Comparison of ENCODE assay signal across 9 cellular contexts in the genomic region with DNA sequence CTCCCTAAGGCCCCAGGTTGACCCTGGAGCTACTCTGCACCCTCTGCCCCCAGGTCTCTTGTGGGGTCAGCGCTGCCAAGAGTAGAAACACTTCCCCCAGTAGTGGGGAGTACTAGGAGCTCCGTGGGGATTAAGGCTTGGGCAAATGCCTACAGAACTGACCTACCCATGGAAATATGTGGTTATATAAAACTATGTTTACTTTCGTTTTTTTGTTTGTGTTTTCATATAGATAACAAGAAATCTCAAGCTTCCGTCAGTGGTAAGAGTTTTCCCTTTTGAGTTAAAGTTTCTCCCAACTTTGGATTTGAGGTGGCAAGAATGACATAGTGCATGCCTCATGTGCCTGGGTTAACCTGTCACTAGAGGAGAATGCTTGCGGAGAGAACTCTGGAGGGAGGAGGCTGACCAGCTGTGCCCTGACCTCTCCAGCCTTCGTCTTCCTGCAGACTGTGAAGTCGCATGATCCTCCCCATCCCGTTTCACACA. TPM values are rescaled to one million over a fixed set of nuclear protein-coding genes. Genes with fewer than 3 reads are reported as not detected.
A peak's percentile ranks its signal among the peaks of the same experiment; 100 is the strongest.
DNase-seq lines count a peak whose midpoint lies in the region; ATAC-seq, FAIRE-seq and TF ChIP-seq lines count a peak whose summit lies in the region.
"Had no signal": no experiment of that assay in that cellular context is flagged by ENCODE, and none has a peak within 500 bp of the region (broad histone marks: within the 10 kb centered on the region; RNA-seq: fewer than 3 reads in every experiment).

No MANE protein-coding gene starts in this region.

- peak overlapping the region; percentile 89 for H3K27ac ChIP-seq in CD4-positive, alpha-beta T cell (ENCODE audit: low read depth, low read length)
- H3K27ac ChIP-seq in heart left ventricle (peak overlapping the region; percentile 78 to 95 (median 88)), psoas muscle (peak overlapping the region; percentile 93), neural progenitor cell (no peak overlapping the region)

- H3K9me3 ChIP-seq in CD4-positive, alpha-beta T cell (ENCODE audit: control insufficient read depth, low read length) = no peaks in the 10 kb centered on the region
- H3K9me3 ChIP-seq in heart left ventricle (no peaks in the 10 kb centered on the region), psoas muscle (no peaks in the 10 kb centered on the region), neural progenitor cell (ENCODE audit: low read depth) (no peaks in the 10 kb centered on the region)

- peak overlapping the region; percentile 92 for H3K27ac Mint-ChIP-seq in CD4-positive, alpha-beta T cell
- peak overlapping the region; percentile 100 for H3K27ac Mint-ChIP-seq in activated naive CD8-positive, alpha-beta T cell
- no peak overlapping the region for H3K27ac Mint-ChIP-seq in neural progenitor cell

- H3F3A ChIP-seq in neural progenitor cell (ENCODE audit: low read depth) = no peaks in the 10 kb centered on the region

- H3K9me3 Mint-ChIP-seq in CD4-positive, alpha-beta T cell = no peaks in the 10 kb centered on the region
- H3K9me3 Mint-ChIP-seq in activated naive CD8-positive, alpha-beta T cell (ENCODE audit: low read depth) = no peaks in the 10 kb centered on the region
- no peaks in the 10 kb centered on the region for H3K9me3 Mint-ChIP-seq in neural progenitor cell

- H2AFZ ChIP-seq in neural progenitor cell (replicated peaks) = no peak overlapping the region

- POLR2A ChIA-PET in CD4-positive, alpha-beta T cell (lab: Charles Lee) = interaction anchor here (0.9 to 11.1 kb wide), 3 partner anchors 13 to 90 kb away, joined by 3 to 343 read pairs (median 45); no protein-coding TSS in a partner anchor

- FAIRE-seq in frontal cortex (lab: Jason Lieb, UNC) = no peak

- CTCF ChIA-PET in CD4-positive, alpha-beta T cell (lab: Charles Lee) = interaction anchor here (2.0 to 8.5 kb wide), 2 partner anchors 13 to 19 kb away, joined by 7 to 107 read pairs; no protein-coding TSS in a partner anchor

- no peak for DNase-seq in CD4-positive, alpha-beta T cell
- DNase-seq in heart left ventricle (peak in 2 of 5 donors; percentile 8 to 44), psoas muscle (peak in 1 of 2 donors; percentile 59), frontal cortex (ENCODE audit: low spot score in 2 of 2) (no peak), neural progenitor cell (ENCODE audit: low spot score) (no peak), NCI-H226 (no peak)
- DNase-seq: T-helper 9 cell had no signal

- no peak overlapping the region for H3K4me2 ChIP-seq in neural progenitor cell

- ATAC-seq in CD4-positive, alpha-beta T cell (ENCODE audit: poor library complexity) = no peak
- ATAC-seq in heart left ventricle (peak in 3 of 4 donors; percentile 1 to 23 (median 2)), psoas muscle (peak in 1 of 4 donors; percentile 29), HG02884 (IDR thresholded peaks at IDR 0.05; ENCODE audit: unreplicated experiment) (no peak)

- H3K4me3 Mint-ChIP-seq in CD4-positive, alpha-beta T cell = peak overlapping the region; percentile 12
- H3K4me3 Mint-ChIP-seq in activated naive CD8-positive, alpha-beta T cell = peak overlapping the region; percentile 62
- no peak overlapping the region for H3K4me3 Mint-ChIP-seq in neural progenitor cell

- peaks cover 28 to 100% (median 80%) of the 10 kb centered on the region in 12 donors for H3K4me1 ChIP-seq in heart left ventricle
- H3K4me1 ChIP-seq in psoas muscle = peaks cover 98% of the 10 kb centered on the region
- H3K4me1 ChIP-seq in neural progenitor cell = peaks cover 25% of the 10 kb centered on the region

- no peaks in the 10 kb centered on the region for H4K20me1 ChIP-seq in neural progenitor cell (ENCODE audit: low read depth)

- H3K79me2 ChIP-seq in neural progenitor cell (ENCODE audit: low read depth) = peaks cover 17% of the 10 kb centered on the region

- no peaks in the 10 kb centered on the region for H3K27me3 Mint-ChIP-seq in CD4-positive, alpha-beta T cell
- H3K27me3 Mint-ChIP-seq in activated naive CD8-positive, alpha-beta T cell = no peaks in the 10 kb centered on the region
- H3K27me3 Mint-ChIP-seq in neural progenitor cell (ENCODE audit: insufficient read depth, low read depth) = peaks cover 3% of the 10 kb centered on the region

- peaks cover 79% of the 10 kb centered on the region for H3K36me3 Mint-ChIP-seq in CD4-positive, alpha-beta T cell (ENCODE audit: low read depth)
- H3K36me3 Mint-ChIP-seq in activated naive CD8-positive, alpha-beta T cell = peaks cover 15% of the 10 kb centered on the region
- peaks cover 19% of the 10 kb centered on the region for H3K36me3 Mint-ChIP-seq in neural progenitor cell

- H3K4me3 ChIP-seq in heart left ventricle (peak overlapping the region in 2 of 12 donors; percentile 1 to 28), psoas muscle (peak overlapping the region; percentile 20), neural progenitor cell (no peak overlapping the region)

- no peak for TF ChIP-seq CTCF in CD4-positive, alpha-beta T cell (IDR thresholded peaks at IDR 0.05)
- TF ChIP-seq CTCF in heart left ventricle (IDR thresholded peaks at IDR 0.05) (no peak), psoas muscle (IDR thresholded peaks at IDR 0.05) (no peak), neural progenitor cell (IDR thresholded peaks at IDR 0.05) (no peak)

- no peaks in the 10 kb centered on the region for H3K27me3 ChIP-seq in CD4-positive, alpha-beta T cell (ENCODE audit: control insufficient read depth, insufficient read depth, low read length)
- H3K27me3 ChIP-seq in heart left ventricle (no peaks in the 10 kb centered on the region), psoas muscle (ENCODE audit: insufficient read depth in 3 of 3, low read length in 2 of 3) (no peaks in the 10 kb centered on the region), neural progenitor cell (no peaks in the 10 kb centered on the region)

- WGBS in heart left ventricle, 4 donors = 53 to 65% (median 59%) methylated on average over 8 of the region's 8 CpGs
- WGBS in psoas muscle, 3 donors = 28 to 40% (median 28%) methylated on average over 8 of the region's 8 CpGs

- no peak for TF ChIP-seq POLR2A in heart left ventricle (IDR thresholded peaks at IDR 0.05)

- intact Hi-C loops in CD4-positive, alpha-beta T cell (cut with DNase I, micrococcal nuclease) = loop anchor here (5.0 to 10.0 kb wide), 2 partner anchors 36 to 98 kb away; no protein-coding TSS in a partner anchor
- intact Hi-C loops in heart left ventricle (cut with DNase I) = loop anchor here in 5 of 10 donors (2.0 to 5.0 kb wide), 3 partner anchors 22 to 46 kb away; partner anchors contain the start of gene MED15 (in 3 of the 5)
- intact Hi-C loops in psoas muscle (cut with DNase I) = loop anchor here (5.0 kb wide), 1 partner anchor 36 kb away; no protein-coding TSS in a partner anchor

- no peak overlapping the region for H3K9ac ChIP-seq in neural progenitor cell

- peaks cover 91% of the 10 kb centered on the region for H3K4me1 Mint-ChIP-seq in CD4-positive, alpha-beta T cell (ENCODE audit: low read depth)
- peaks cover 98% of the 10 kb centered on the region for H3K4me1 Mint-ChIP-seq in activated naive CD8-positive, alpha-beta T cell (ENCODE audit: low read depth)
- H3K4me1 Mint-ChIP-seq in neural progenitor cell = peaks cover 28% of the 10 kb centered on the region

- H3K36me3 ChIP-seq in heart left ventricle (peaks cover 0 to 69% (median 23%) of the 10 kb centered on the region in 9 donors), psoas muscle (ENCODE audit: insufficient read depth in 1 of 2, low read depth in 1 of 2) (peaks cover 0 to 5% of the 10 kb centered on the region in 2 donors), neural progenitor cell (no peaks in the 10 kb centered on the region)

RNA-seq across cellular contexts. Expression of gene MED15, which starts 45.5 kb away (rescaled TPM):
- 100 to 1,000 TPM; 181 to 191 TPM for total RNA-seq in CD4-positive, alpha-beta T cell
- total RNA-seq in heart left ventricle (10 to 100 TPM; 27.9 to 78.3 (median 43.0) TPM), psoas muscle (10 to 100 TPM; 46.4 to 94.8 (median 73.6) TPM), frontal cortex (13.0 TPM), neural progenitor cell (ENCODE audit: low replicate concordance) (11.4 and 21.3 TPM in 2 replicates)
- polyA plus RNA-seq in heart left ventricle (10 to 100 TPM; 29.1 to 42.6 TPM), psoas muscle (10 to 100 TPM; 33.8 to 61.5 (median 41.5) TPM)

RNA-seq across cellular contexts. Expression of gene KLHL22, which starts 57.4 kb away (rescaled TPM):
- total RNA-seq in CD4-positive, alpha-beta T cell = 10 to 100 TPM; 24.1 to 27.7 TPM
- 10 to 100 TPM; 10.2 to 23.6 (median 17.1) TPM for total RNA-seq in heart left ventricle
- 10 to 100 TPM; 11.3 to 14.3 TPM for polyA plus RNA-seq in heart left ventricle
- total RNA-seq in psoas muscle = 10 to 100 TPM; 14.6 to 24.3 (median 16.8) TPM
- polyA plus RNA-seq in psoas muscle = 10 to 100 TPM in 1 of 3 donors, 1 to 10 TPM in 2; 8.4 to 13.9 (median 9.2) TPM
- total RNA-seq in frontal cortex = 46.9 TPM
- total RNA-seq in neural progenitor cell (ENCODE audit: low replicate concordance) = 14.3 and 31.9 TPM in 2 replicates

Comparison
In these comparisons a context has a peak if more than half of its experiments do, and no peak if none do; other contexts are left out.
1. ATAC-seq: peak in heart left ventricle (3 of 4); none in CD4-positive, alpha-beta T cell (single experiment) and HG02884 (single experiment).